Comparison of ENCODE assay signal across 18 cellular contexts in the genomic region with DNA sequence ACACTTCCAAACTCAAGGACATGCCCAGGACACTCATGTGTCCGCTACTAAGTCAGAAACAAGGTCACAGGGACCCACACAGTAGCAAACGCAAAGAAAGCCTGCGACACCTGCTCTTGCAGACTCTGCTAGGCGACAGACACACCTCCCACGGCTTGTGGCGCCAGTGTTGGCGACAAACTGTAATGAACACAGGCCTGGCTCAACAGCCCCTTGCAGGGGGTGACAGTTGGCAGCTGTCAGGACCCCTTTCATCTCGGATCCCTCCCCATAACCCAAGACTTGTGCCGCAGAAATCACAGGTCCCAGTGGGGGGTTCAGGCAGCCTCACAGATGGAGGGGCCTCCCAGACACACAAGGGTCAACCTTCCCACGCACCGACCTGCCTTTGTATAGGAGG. TPM values are rescaled to one million over a fixed set of nuclear protein-coding genes. Genes with fewer than 3 reads are reported as not detected.
A peak's percentile ranks its signal among the peaks of the same experiment; 100 is the strongest.
DNase-seq lines count a peak whose midpoint lies in the region; ATAC-seq and TF ChIP-seq lines count a peak whose summit lies in the region.
"Had no signal": no experiment of that assay in that cellular context is flagged by ENCODE, and none has a peak within 500 bp of the region (broad histone marks: within the 10 kb centered on the region; RNA-seq: fewer than 3 reads in every experiment).

No MANE protein-coding gene starts in this region.

- H3K79me2 ChIP-seq in osteoblast (ENCODE audit: insufficient read depth, low read length) = no peaks in the 10 kb centered on the region

- H3K4me2 ChIP-seq in osteoblast (ENCODE audit: insufficient read depth, low read length) = no peak overlapping the region

- peaks cover 23% of the 10 kb centered on the region for H3K27me3 Mint-ChIP-seq in brain

- peaks cover 13% of the 10 kb centered on the region for H3K4me1 ChIP-seq in osteoblast (ENCODE audit: insufficient read depth, low read length)
- no peaks in the 10 kb centered on the region for H3K4me1 ChIP-seq in BE2C
- H3K4me1 ChIP-seq: vagina had no signal

- H4K20me1 ChIP-seq in osteoblast (ENCODE audit: insufficient read depth, low read length) = no peaks in the 10 kb centered on the region

- H3K27ac Mint-ChIP-seq in brain = peak overlapping the region; percentile 70 to 88 (median 85)
- H3K27ac Mint-ChIP-seq: activated naive CD8-positive, alpha-beta T cell treated with anti-CD3 and anti-CD28 coated beads for 36 hours; CD8-positive, alpha-beta T cell; stimulated activated naive CD8-positive, alpha-beta T cell treated with anti-CD3 and anti-CD28 coated beads, Interleukin-15, amount 100 ng/mL, for 72 hours had no signal

- ATAC-seq in HG03432 (IDR thresholded peaks at IDR 0.05; ENCODE audit: unreplicated experiment) (no peak), HG02759 (IDR thresholded peaks at IDR 0.05; ENCODE audit: unreplicated experiment) (no peak)
- ATAC-seq: CD8-positive, alpha-beta T cell; PC-3; stimulated activated naive CD8-positive, alpha-beta T cell treated with anti-CD3 and anti-CD28 coated beads, Interleukin-15, amount 100 ng/mL, for 72 hours had no signal

- H3K27me3 ChIP-seq in osteoblast (ENCODE audit: insufficient read depth, low read length) (peaks cover 4% of the 10 kb centered on the region), BE2C (peaks cover 3% of the 10 kb centered on the region; the same call in 1 of the 2 replicates)

- TF ChIP-seq CTCF in brain (conservative IDR thresholded peaks at IDR 0.05) = no peak
- no peak for TF ChIP-seq CTCF in osteoblast (IDR thresholded peaks at IDR 0.05; ENCODE audit: extremely low read depth, low read depth, low read length)
- no peak for TF ChIP-seq CTCF in BE2C (IDR thresholded peaks at IDR 0.05; ENCODE audit: low read depth, low read length)

- no peaks in the 10 kb centered on the region for H3K9me3 ChIP-seq in osteoblast (ENCODE audit: low read depth, low read length)
- H3K9me3 ChIP-seq in BE2C = no peaks in the 10 kb centered on the region
- H3K9me3 ChIP-seq: vagina had no signal

- H3K4me3 ChIP-seq in osteoblast (ENCODE audit: insufficient read depth, low read length) = no peak overlapping the region
- H3K4me3 ChIP-seq in BE2C (ENCODE audit: low read depth, low read length) = no peak overlapping the region
- H3K4me3 ChIP-seq: vagina had no signal

- no peaks in the 10 kb centered on the region for H3K9me3 Mint-ChIP-seq in brain
- H3K9me3 Mint-ChIP-seq: activated naive CD8-positive, alpha-beta T cell treated with anti-CD3 and anti-CD28 coated beads for 36 hours; CD8-positive, alpha-beta T cell; stimulated activated naive CD8-positive, alpha-beta T cell treated with anti-CD3 and anti-CD28 coated beads, Interleukin-15, amount 100 ng/mL, for 72 hours had no signal

- H3K36me3 ChIP-seq in osteoblast (ENCODE audit: insufficient read depth, low read length) = no peaks in the 10 kb centered on the region
- H3K36me3 ChIP-seq in BE2C = no peaks in the 10 kb centered on the region
- H3K36me3 ChIP-seq: vagina had no signal

- peak overlapping the region in 2 of 5 experiments; percentile 72 to 83 for H3K4me3 Mint-ChIP-seq in brain
- H3K4me3 Mint-ChIP-seq: activated naive CD8-positive, alpha-beta T cell treated with anti-CD3 and anti-CD28 coated beads for 36 hours; CD8-positive, alpha-beta T cell; stimulated activated naive CD8-positive, alpha-beta T cell treated with anti-CD3 and anti-CD28 coated beads, Interleukin-15, amount 100 ng/mL, for 72 hours had no signal

- no peak overlapping the region for H3K27ac ChIP-seq in osteoblast (ENCODE audit: low read depth, low read length)
- H3K27ac ChIP-seq: vagina had no signal

- H2AFZ ChIP-seq in osteoblast (ENCODE audit: low read length) = no peak overlapping the region

- H3K4me1 Mint-ChIP-seq in brain = peaks cover 28% of the 10 kb centered on the region

- H3K36me3 Mint-ChIP-seq in brain = no peaks in the 10 kb centered on the region
- H3K36me3 Mint-ChIP-seq: activated naive CD8-positive, alpha-beta T cell treated with anti-CD3 and anti-CD28 coated beads for 36 hours; CD8-positive, alpha-beta T cell had no signal

- DNase-seq in NCI-H1092 treated with DMSO at 0.1 percent for 48 hours (lab: John Stamatoyannopoulos, UW) = peak; percentile 9
- no peak for DNase-seq in NCI-H1092 (lab: John Stamatoyannopoulos, UW)
- peak; percentile 71 for DNase-seq in NCI-H1694 (lab: John Stamatoyannopoulos, UW)
- DNase-seq in osteoblast (ENCODE audit: insufficient read length, low spot score, missing footprints) = peak; percentile 53
- no peak for DNase-seq in BE2C
- DNase-seq: activated CD4-positive, CD25-positive, alpha-beta regulatory T cell treated with anti-CD3 and anti-CD28 coated beads, Interleukin-2, amount 50 U/mL, for 72 hours; activated CD8-positive, alpha-beta memory T cell treated with anti-CD3 and anti-CD28 coated beads, Interleukin-2, amount 50 U/mL, for 4 hours; activated naive CD8-positive, alpha-beta T cell treated with anti-CD3 and anti-CD28 coated beads for 36 hours; caudate nucleus; CD8-positive, alpha-beta T cell; foreskin fibroblast; PC-3; stimulated activated naive CD8-positive, alpha-beta T cell treated with anti-CD3 and anti-CD28 coated beads, Interleukin-15, amount 100 ng/mL, for 72 hours; T-helper 1 cell had no signal

RNA-seq across cellular contexts. Expression of gene CKM, which starts 0.4 kb away (rescaled TPM):
- 6.1 TPM for polyA plus RNA-seq in brain (ENCODE audit: insufficient read depth, low read depth, low replicate concordance)
- total RNA-seq in osteoblast = under 0.01 and 0.36 TPM in 2 replicates
- polyA plus RNA-seq in BE2C (2012; ENCODE audit: insufficient read depth, insufficient read length, low read depth) = 1.0 TPM
- total RNA-seq: activated naive CD8-positive, alpha-beta T cell treated with anti-CD3 and anti-CD28 coated beads for 36 hours; CD8-positive, alpha-beta T cell; PC-3; vagina had no signal

RNA-seq across cellular contexts. Expression of gene KLC3, which starts 18.2 kb away (rescaled TPM):
- polyA plus RNA-seq in brain (ENCODE audit: insufficient read depth, low read depth, low replicate concordance) = 2.0 TPM
- 0.29 and 0.72 TPM in 2 replicates for total RNA-seq in osteoblast
- not detected for polyA plus RNA-seq in BE2C (2012; ENCODE audit: insufficient read depth, insufficient read length, low read depth)
- total RNA-seq: activated naive CD8-positive, alpha-beta T cell treated with anti-CD3 and anti-CD28 coated beads for 36 hours; CD8-positive, alpha-beta T cell had no signal

RNA-seq across cellular contexts. Expression of gene ERCC2, which starts 48.1 kb away (rescaled TPM):
- 34.8 TPM for polyA plus RNA-seq in brain (ENCODE audit: insufficient read depth, low read depth, low replicate concordance)
- total RNA-seq in osteoblast = 47.4 and 52.5 TPM in 2 replicates
- 23.3 TPM for polyA plus RNA-seq in BE2C (2012; ENCODE audit: insufficient read depth, insufficient read length, low read depth)

Comparison
In these comparisons a context has a peak if more than half of its experiments do, and no peak if none do; other contexts are left out.
1. DNase-seq: peak in NCI-H1092 treated with DMSO at 0.1 percent for 48 hours (single experiment), NCI-H1694 (single experiment) and osteoblast (single experiment); none in NCI-H1092 (single experiment) and BE2C (single experiment).